1 cellular context compared by ENCODE assay signal in the genomic region with DNA sequence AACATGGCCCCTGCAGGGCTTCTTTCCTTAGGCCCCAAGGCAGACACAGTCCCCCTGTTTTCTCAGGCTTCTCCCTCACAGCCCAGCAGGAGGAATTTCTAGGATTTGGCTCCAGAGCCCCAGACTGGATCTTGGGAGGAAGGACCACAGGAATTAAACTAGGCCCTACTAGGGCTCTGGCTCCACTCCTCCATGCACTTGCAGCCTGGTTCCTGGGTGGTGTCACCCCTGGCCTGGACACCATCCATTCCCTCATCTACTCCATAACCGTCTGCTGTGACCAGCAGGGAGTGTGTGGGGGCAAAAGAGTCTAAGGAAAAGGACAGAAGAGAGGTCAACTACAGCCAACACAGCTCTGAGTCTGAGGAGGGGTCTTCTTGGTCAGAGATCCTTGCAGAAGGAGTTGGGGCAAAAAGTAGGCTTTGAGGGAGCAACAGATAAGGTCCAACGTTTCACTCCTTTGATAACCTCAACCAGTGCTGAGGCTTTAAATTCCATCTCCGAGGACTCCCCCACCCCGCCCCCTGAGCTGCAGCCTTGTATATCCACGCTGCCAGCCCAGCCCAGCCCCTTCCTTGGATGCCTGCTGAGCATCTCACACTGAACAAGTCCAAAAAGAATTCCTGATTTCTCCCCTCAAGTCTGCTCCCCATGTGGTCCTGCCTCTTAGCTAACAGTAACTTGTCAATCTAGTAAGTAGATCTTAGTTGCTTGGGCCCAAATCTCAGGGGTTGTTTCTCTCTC.
TF ChIP-seq lines count a peak whose summit lies in the region.

No MANE protein-coding gene starts in this region.

TF ChIP-seq in GM23338, 12 proteins besides CTCF, POLR2A, EP300 and RAD21:
- TF ChIP-seq ZNF462 (CRISPR knock-in tag; IDR thresholded peaks at IDR 0.05) = no peak
- TF ChIP-seq, protein P1, sequence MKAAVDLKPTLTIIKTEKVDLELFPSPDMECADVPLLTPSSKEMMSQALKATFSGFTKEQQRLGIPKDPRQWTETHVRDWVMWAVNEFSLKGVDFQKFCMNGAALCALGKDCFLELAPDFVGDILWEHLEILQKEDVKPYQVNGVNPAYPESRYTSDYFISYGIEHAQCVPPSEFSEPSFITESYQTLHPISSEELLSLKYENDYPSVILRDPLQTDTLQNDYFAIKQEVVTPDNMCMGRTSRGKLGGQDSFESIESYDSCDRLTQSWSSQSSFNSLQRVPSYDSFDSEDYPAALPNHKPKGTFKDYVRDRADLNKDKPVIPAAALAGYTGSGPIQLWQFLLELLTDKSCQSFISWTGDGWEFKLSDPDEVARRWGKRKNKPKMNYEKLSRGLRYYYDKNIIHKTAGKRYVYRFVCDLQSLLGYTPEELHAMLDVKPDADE (IDR thresholded peaks at IDR 0.05) = no peak
- no peak for TF ChIP-seq EZH2 (IDR thresholded peaks at IDR 0.05; ENCODE audit: low read depth, unreplicated experiment)
- no peak for TF ChIP-seq ZNF331 (CRISPR knock-in tag; IDR thresholded peaks at IDR 0.05; ENCODE audit: low read depth)
- TF ChIP-seq JUNB (IDR thresholded peaks at IDR 0.05; ENCODE audit: unreplicated experiment) = no peak
- no peak for TF ChIP-seq REST (IDR thresholded peaks at IDR 0.05; ENCODE audit: unreplicated experiment)
- no peak for TF ChIP-seq POLR2AphosphoS5 (IDR thresholded peaks at IDR 0.05; ENCODE audit: low read depth)
- TF ChIP-seq NANOG (IDR thresholded peaks at IDR 0.05; ENCODE audit: borderline replicate concordance) = no peak
- TF ChIP-seq EZH2phosphoT487 (IDR thresholded peaks at IDR 0.05; ENCODE audit: unreplicated experiment) = no peak
- TF ChIP-seq STAT1 (IDR thresholded peaks at IDR 0.05; ENCODE audit: unreplicated experiment) = no peak
- TF ChIP-seq ZNF114 (CRISPR knock-in tag; IDR thresholded peaks at IDR 0.05) = no peak
- no peak for TF ChIP-seq CREB1 (CRISPR knock-in tag; IDR thresholded peaks at IDR 0.05; ENCODE audit: low read depth)
